ENCODE assay signal across 1 cellular context in the genomic region with DNA sequence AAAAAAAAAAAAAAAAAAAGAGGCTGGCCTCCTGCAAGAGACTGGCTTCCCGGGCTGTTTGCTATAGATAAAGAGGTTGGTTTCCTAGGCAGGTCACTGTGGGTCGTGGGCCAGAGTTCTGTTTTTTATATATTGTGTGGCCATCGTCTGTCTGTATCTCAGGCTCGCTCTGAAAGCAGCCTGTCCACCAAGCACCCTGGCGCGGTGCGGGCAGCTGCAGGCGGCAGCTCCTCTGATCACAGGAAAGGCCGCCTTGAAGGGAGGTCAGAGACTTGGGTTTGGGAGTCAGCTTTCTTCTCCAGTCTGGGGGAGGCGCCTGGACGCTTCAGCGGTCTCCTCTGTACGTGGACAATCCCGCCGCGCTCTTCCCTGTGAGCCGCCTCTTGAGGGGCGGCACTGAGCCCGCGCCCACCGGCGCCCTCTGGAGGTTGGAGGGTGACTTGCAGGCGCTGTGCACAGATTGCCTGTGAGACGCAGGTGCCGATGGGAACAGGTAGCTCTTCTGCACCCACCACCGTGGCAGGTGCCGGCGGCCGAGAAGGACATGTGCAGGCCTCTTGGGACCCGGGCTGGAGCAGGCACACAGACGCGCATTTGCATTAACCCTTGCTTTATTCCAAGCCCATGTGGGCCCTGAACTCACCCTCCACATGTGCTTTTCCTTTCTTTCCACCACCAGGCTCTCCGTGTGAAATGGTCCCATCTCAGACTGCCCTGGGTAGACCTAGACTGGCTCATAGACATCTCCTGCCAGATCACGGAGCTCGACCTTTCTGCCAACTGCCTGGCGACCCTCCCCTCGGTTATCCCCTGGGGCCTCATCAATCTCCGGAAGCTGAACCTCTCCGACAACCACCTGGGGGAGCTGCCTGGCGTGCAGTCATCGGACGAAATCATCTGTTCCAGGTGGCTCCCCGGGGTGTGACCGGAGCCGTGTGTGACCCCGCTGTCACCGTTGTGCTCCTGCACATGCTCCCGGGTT.
TF ChIP-seq lines count a peak whose summit lies in the region.

No MANE protein-coding gene starts in this region.

TF ChIP-seq in HepG2, 621 proteins besides CTCF, POLR2A, EP300 and RAD21 (continued from another document and continues in another):
- TF ChIP-seq GABPA (IDR thresholded peaks at IDR 0.05; ENCODE audit: low read depth, low read length) (no peak), GABPA (CRISPR knock-in tag; IDR thresholded peaks at IDR 0.05; ENCODE audit: low read depth) (0 out of 2 replicates have a peak, but pooled peaks have one; percentile 10), PPARG (CRISPR knock-in tag; conservative IDR thresholded peaks at IDR 0.05) (0 out of 2 replicates have a peak, but pooled peaks have one; percentile 40), AHR (CRISPR knock-in tag; IDR thresholded peaks at IDR 0.05) (no peak), NFE2L2 (IDR thresholded peaks at IDR 0.05; ENCODE audit: low read length) (no peak), SUZ12 (IDR thresholded peaks at IDR 0.05; ENCODE audit: low read depth, low read length) (no peak), ELK4 (CRISPR knock-in tag; IDR thresholded peaks at IDR 0.05; ENCODE audit: borderline replicate concordance) (no peak), NFE2 (CRISPR knock-in tag; IDR thresholded peaks at IDR 0.05) (no peak), ZNF260 (CRISPR knock-in tag; IDR thresholded peaks at IDR 0.05; ENCODE audit: borderline replicate concordance, low read depth) (no peak), HOXA5 (CRISPR knock-in tag; IDR thresholded peaks at IDR 0.05) (no peak), RCOR2 (CRISPR knock-in tag; IDR thresholded peaks at IDR 0.05) (no peak), ZGPAT (CRISPR knock-in tag; IDR thresholded peaks at IDR 0.05) (no peak), ZNF44 (CRISPR knock-in tag; IDR thresholded peaks at IDR 0.05) (no peak), ZKSCAN8 (CRISPR knock-in tag; IDR thresholded peaks at IDR 0.05; ENCODE audit: borderline replicate concordance) (no peak), KAT8 (CRISPR knock-in tag; IDR thresholded peaks at IDR 0.05) (peak; percentile 45; the same call in 1 of the 2 replicates), GFI1 (CRISPR knock-in tag; IDR thresholded peaks at IDR 0.05; ENCODE audit: borderline replicate concordance) (peak; percentile 31; the same call in 1 of the 2 replicates), PBX2 (CRISPR knock-in tag; IDR thresholded peaks at IDR 0.05) (no peak), HMG20B (CRISPR knock-in tag; conservative IDR thresholded peaks at IDR 0.05) (no peak), NBN (conservative IDR thresholded peaks at IDR 0.05) (no peak), PCBP2 (optimal IDR thresholded peaks at IDR 0.05; ENCODE audit: low read depth, low read length, poor library complexity, severe bottlenecking) (no peak), GABPB1 (CRISPR knock-in tag; IDR thresholded peaks at IDR 0.05) (peak; percentile 71), ZNF574 (CRISPR knock-in tag; IDR thresholded peaks at IDR 0.05) (peak; percentile 98), ARID4A (CRISPR knock-in tag; IDR thresholded peaks at IDR 0.05; ENCODE audit: borderline replicate concordance) (no peak), KDM5B (CRISPR knock-in tag; IDR thresholded peaks at IDR 0.05; ENCODE audit: borderline replicate concordance) (0 out of 2 replicates have a peak, but pooled peaks have one; percentile 46), REST (IDR thresholded peaks at IDR 0.05; ENCODE audit: borderline replicate concordance in 1 of 2, low read depth in 1 of 2, low read length in 2 of 2) (no peak), PAWR (CRISPR knock-in tag; IDR thresholded peaks at IDR 0.05; ENCODE audit: borderline replicate concordance) (no peak), JDP2 (CRISPR knock-in tag; IDR thresholded peaks at IDR 0.05; ENCODE audit: borderline replicate concordance) (no peak), HOXD1 (CRISPR knock-in tag; IDR thresholded peaks at IDR 0.05) (no peak), SOX6 (IDR thresholded peaks at IDR 0.05) (no peak), SOX6 (CRISPR knock-in tag; IDR thresholded peaks at IDR 0.05) (peak; percentile 47), DNMT1 (CRISPR knock-in tag; IDR thresholded peaks at IDR 0.05) (no peak), ZNF232 (CRISPR knock-in tag; IDR thresholded peaks at IDR 0.05; ENCODE audit: borderline replicate concordance) (0 out of 2 replicates have a peak, but pooled peaks have one; percentile 21), ZBTB42 (CRISPR knock-in tag; IDR thresholded peaks at IDR 0.05) (no peak), ZBTB3 (CRISPR knock-in tag; IDR thresholded peaks at IDR 0.05; ENCODE audit: borderline replicate concordance, low read depth) (no peak), FOSL2 (CRISPR knock-in tag; IDR thresholded peaks at IDR 0.05) (peak; percentile 35; the same call in 1 of the 2 replicates), BHLHE40 (IDR thresholded peaks at IDR 0.05; ENCODE audit: low read length) (no peak), ZNF468 (CRISPR knock-in tag; IDR thresholded peaks at IDR 0.05) (no peak), ZNF761 (CRISPR knock-in tag; conservative IDR thresholded peaks at IDR 0.05) (no peak), KLF9 (CRISPR knock-in tag; IDR thresholded peaks at IDR 0.05; ENCODE audit: low read depth) (0 out of 2 replicates have a peak, but pooled peaks have one; percentile 12), TCF12 (IDR thresholded peaks at IDR 0.05) (no peak), TCF12 (CRISPR knock-in tag; IDR thresholded peaks at IDR 0.05) (no peak)
- TF ChIP-seq, protein P1, sequence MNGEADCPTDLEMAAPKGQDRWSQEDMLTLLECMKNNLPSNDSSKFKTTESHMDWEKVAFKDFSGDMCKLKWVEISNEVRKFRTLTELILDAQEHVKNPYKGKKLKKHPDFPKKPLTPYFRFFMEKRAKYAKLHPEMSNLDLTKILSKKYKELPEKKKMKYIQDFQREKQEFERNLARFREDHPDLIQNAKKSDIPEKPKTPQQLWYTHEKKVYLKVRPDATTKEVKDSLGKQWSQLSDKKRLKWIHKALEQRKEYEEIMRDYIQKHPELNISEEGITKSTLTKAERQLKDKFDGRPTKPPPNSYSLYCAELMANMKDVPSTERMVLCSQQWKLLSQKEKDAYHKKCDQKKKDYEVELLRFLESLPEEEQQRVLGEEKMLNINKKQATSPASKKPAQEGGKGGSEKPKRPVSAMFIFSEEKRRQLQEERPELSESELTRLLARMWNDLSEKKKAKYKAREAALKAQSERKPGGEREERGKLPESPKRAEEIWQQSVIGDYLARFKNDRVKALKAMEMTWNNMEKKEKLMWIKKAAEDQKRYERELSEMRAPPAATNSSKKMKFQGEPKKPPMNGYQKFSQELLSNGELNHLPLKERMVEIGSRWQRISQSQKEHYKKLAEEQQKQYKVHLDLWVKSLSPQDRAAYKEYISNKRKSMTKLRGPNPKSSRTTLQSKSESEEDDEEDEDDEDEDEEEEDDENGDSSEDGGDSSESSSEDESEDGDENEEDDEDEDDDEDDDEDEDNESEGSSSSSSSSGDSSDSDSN (CRISPR knock-in tag; IDR thresholded peaks at IDR 0.05) = peak; percentile 45; the same call in 1 of the 2 replicates
